Comparison of ENCODE assay signal across 3 cellular contexts in the genomic region with DNA sequence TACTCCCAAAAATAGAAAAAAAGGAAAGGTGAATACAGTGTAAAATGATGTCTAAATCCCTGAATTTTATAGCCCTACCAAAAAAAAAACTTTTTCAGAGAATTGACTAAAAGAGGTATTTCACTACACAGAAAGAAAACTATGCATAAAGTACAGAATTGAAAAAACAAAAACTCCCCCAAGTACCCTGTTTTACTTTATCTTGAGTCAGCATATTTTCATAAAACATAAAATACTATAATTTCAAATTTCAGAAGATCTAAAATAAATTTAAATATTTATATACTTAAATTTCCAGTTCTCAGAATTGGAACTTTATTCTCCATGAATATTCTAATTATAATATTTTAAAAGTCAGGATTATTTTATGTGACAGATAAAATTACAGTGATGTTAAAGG.
TF ChIP-seq lines count a peak whose summit lies in the region.

No MANE protein-coding gene starts in this region.

TF ChIP-seq in A549, 52 proteins besides CTCF, POLR2A, EP300 and RAD21:
- TF ChIP-seq TFCP2L1 (CRISPR knock-in tag; IDR thresholded peaks at IDR 0.05) (no peak), HDAC2 (IDR thresholded peaks at IDR 0.05) (no peak), HEYL (CRISPR knock-in tag; IDR thresholded peaks at IDR 0.05) (no peak), MAFK (IDR thresholded peaks at IDR 0.05; ENCODE audit: partially characterized antibody) (peak; percentile 64), ZSCAN20 (CRISPR knock-in tag; IDR thresholded peaks at IDR 0.05) (no peak)
- TF ChIP-seq, protein P1, sequence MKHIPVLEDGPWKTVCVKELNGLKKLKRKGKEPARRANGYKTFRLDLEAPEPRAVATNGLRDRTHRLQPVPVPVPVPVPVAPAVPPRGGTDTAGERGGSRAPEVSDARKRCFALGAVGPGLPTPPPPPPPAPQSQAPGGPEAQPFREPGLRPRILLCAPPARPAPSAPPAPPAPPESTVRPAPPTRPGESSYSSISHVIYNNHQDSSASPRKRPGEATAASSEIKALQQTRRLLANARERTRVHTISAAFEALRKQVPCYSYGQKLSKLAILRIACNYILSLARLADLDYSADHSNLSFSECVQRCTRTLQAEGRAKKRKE (CRISPR knock-in tag; IDR thresholded peaks at IDR 0.05; ENCODE audit: low read depth) = no peak
- TF ChIP-seq, protein P2, sequence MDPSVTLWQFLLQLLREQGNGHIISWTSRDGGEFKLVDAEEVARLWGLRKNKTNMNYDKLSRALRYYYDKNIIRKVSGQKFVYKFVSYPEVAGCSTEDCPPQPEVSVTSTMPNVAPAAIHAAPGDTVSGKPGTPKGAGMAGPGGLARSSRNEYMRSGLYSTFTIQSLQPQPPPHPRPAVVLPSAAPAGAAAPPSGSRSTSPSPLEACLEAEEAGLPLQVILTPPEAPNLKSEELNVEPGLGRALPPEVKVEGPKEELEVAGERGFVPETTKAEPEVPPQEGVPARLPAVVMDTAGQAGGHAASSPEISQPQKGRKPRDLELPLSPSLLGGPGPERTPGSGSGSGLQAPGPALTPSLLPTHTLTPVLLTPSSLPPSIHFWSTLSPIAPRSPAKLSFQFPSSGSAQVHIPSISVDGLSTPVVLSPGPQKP (IDR thresholded peaks at IDR 0.05; ENCODE audit: low read depth, low read length) = no peak
TF ChIP-seq in A549: peak in this region for 1.

TF ChIP-seq in IMR-90, 13 proteins besides CTCF, POLR2A, EP300 and RAD21:
- TF ChIP-seq BHLHE40 (IDR thresholded peaks at IDR 0.05; ENCODE audit: low read depth, low read length) = no peak
- TF ChIP-seq MAFK (IDR thresholded peaks at IDR 0.05; ENCODE audit: low read depth, low read length) = peak; percentile 91
- TF ChIP-seq RFX5 (IDR thresholded peaks at IDR 0.05; ENCODE audit: low read depth, low read length) = no peak

TF ChIP-seq in K562, 482 proteins besides CTCF, POLR2A, EP300 and RAD21:
- no peak for TF ChIP-seq ZNF75A (CRISPR knock-in tag; IDR thresholded peaks at IDR 0.05)
- peak; percentile 82 for TF ChIP-seq MAFG (tag; conservative IDR thresholded peaks at IDR 0.05)
- TF ChIP-seq, protein P3, sequence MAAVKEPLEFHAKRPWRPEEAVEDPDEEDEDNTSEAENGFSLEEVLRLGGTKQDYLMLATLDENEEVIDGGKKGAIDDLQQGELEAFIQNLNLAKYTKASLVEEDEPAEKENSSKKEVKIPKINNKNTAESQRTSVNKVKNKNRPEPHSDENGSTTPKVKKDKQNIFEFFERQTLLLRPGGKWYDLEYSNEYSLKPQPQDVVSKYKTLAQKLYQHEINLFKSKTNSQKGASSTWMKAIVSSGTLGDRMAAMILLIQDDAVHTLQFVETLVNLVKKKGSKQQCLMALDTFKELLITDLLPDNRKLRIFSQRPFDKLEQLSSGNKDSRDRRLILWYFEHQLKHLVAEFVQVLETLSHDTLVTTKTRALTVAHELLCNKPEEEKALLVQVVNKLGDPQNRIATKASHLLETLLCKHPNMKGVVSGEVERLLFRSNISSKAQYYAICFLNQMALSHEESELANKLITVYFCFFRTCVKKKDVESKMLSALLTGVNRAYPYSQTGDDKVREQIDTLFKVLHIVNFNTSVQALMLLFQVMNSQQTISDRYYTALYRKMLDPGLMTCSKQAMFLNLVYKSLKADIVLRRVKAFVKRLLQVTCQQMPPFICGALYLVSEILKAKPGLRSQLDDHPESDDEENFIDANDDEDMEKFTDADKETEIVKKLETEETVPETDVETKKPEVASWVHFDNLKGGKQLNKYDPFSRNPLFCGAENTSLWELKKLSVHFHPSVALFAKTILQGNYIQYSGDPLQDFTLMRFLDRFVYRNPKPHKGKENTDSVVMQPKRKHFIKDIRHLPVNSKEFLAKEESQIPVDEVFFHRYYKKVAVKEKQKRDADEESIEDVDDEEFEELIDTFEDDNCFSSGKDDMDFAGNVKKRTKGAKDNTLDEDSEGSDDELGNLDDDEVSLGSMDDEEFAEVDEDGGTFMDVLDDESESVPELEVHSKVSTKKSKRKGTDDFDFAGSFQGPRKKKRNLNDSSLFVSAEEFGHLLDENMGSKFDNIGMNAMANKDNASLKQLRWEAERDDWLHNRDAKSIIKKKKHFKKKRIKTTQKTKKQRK (IDR thresholded peaks at IDR 0.05; ENCODE audit: borderline replicate concordance, low read depth, low read length) = no peak
- TF ChIP-seq ZBTB7A (IDR thresholded peaks at IDR 0.05; ENCODE audit: borderline replicate concordance, control insufficient read depth, low read depth, low read length) = no peak
- no peak for TF ChIP-seq ZNF584 (CRISPR knock-in tag; IDR thresholded peaks at IDR 0.05; ENCODE audit: low read depth)
- TF ChIP-seq, protein P4, sequence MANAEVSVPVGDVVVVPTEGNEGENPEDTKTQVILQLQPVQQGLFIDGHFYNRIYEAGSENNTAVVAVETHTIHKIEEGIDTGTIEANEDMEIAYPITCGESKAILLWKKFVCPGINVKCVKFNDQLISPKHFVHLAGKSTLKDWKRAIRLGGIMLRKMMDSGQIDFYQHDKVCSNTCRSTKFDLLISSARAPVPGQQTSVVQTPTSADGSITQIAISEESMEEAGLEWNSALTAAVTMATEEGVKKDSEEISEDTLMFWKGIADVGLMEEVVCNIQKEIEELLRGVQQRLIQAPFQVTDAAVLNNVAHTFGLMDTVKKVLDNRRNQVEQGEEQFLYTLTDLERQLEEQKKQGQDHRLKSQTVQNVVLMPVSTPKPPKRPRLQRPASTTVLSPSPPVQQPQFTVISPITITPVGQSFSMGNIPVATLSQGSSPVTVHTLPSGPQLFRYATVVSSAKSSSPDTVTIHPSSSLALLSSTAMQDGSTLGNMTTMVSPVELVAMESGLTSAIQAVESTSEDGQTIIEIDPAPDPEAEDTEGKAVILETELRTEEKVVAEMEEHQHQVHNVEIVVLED (CRISPR knock-in tag; IDR thresholded peaks at IDR 0.05) = no peak
- TF ChIP-seq, protein P5, sequence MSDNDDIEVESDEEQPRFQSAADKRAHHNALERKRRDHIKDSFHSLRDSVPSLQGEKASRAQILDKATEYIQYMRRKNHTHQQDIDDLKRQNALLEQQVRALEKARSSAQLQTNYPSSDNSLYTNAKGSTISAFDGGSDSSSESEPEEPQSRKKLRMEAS (CRISPR knock-in tag; IDR thresholded peaks at IDR 0.05) = no peak
- no peak for TF ChIP-seq RBM14 (IDR thresholded peaks at IDR 0.05; ENCODE audit: borderline replicate concordance, insufficient read depth, low read depth, low read length)
- no peak for TF ChIP-seq SAFB (IDR thresholded peaks at IDR 0.05; ENCODE audit: borderline replicate concordance, low read depth, low read length)
- TF ChIP-seq MTA2 (IDR thresholded peaks at IDR 0.05; ENCODE audit: low read depth) = no peak
- no peak for TF ChIP-seq FUS (optimal IDR thresholded peaks at IDR 0.05; ENCODE audit: low read depth, low read length)
- peak; percentile 84 for TF ChIP-seq MAFF (IDR thresholded peaks at IDR 0.05; ENCODE audit: low read length)
- no peak for TF ChIP-seq CEBPG (CRISPR knock-in tag; IDR thresholded peaks at IDR 0.05)
- no peak for TF ChIP-seq CEBPG (tag; conservative IDR thresholded peaks at IDR 0.05 in 1 of 2, IDR thresholded peaks at IDR 0.05 in 1 of 2)
- TF ChIP-seq GABPB1 (CRISPR knock-in tag; IDR thresholded peaks at IDR 0.05) = no peak
- no peak for TF ChIP-seq ZNF133 (CRISPR knock-in tag; IDR thresholded peaks at IDR 0.05)
- no peak for TF ChIP-seq NR4A1 (CRISPR knock-in tag; IDR thresholded peaks at IDR 0.05)
- TF ChIP-seq NR4A1 (tag; IDR thresholded peaks at IDR 0.05) = no peak
- no peak for TF ChIP-seq SRSF1 (IDR thresholded peaks at IDR 0.05; ENCODE audit: low read depth, low read length)
- TF ChIP-seq, protein P6, sequence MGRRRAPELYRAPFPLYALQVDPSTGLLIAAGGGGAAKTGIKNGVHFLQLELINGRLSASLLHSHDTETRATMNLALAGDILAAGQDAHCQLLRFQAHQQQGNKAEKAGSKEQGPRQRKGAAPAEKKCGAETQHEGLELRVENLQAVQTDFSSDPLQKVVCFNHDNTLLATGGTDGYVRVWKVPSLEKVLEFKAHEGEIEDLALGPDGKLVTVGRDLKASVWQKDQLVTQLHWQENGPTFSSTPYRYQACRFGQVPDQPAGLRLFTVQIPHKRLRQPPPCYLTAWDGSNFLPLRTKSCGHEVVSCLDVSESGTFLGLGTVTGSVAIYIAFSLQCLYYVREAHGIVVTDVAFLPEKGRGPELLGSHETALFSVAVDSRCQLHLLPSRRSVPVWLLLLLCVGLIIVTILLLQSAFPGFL (CRISPR knock-in tag; IDR thresholded peaks at IDR 0.05) = no peak
- TF ChIP-seq ZNF143 (CRISPR knock-in tag; IDR thresholded peaks at IDR 0.05) = no peak
- TF ChIP-seq, protein P7, sequence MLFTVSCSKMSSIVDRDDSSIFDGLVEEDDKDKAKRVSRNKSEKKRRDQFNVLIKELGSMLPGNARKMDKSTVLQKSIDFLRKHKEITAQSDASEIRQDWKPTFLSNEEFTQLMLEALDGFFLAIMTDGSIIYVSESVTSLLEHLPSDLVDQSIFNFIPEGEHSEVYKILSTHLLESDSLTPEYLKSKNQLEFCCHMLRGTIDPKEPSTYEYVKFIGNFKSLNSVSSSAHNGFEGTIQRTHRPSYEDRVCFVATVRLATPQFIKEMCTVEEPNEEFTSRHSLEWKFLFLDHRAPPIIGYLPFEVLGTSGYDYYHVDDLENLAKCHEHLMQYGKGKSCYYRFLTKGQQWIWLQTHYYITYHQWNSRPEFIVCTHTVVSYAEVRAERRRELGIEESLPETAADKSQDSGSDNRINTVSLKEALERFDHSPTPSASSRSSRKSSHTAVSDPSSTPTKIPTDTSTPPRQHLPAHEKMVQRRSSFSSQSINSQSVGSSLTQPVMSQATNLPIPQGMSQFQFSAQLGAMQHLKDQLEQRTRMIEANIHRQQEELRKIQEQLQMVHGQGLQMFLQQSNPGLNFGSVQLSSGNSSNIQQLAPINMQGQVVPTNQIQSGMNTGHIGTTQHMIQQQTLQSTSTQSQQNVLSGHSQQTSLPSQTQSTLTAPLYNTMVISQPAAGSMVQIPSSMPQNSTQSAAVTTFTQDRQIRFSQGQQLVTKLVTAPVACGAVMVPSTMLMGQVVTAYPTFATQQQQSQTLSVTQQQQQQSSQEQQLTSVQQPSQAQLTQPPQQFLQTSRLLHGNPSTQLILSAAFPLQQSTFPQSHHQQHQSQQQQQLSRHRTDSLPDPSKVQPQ (CRISPR knock-in tag; IDR thresholded peaks at IDR 0.05; ENCODE audit: borderline replicate concordance) = no peak
- TF ChIP-seq, protein P8, sequence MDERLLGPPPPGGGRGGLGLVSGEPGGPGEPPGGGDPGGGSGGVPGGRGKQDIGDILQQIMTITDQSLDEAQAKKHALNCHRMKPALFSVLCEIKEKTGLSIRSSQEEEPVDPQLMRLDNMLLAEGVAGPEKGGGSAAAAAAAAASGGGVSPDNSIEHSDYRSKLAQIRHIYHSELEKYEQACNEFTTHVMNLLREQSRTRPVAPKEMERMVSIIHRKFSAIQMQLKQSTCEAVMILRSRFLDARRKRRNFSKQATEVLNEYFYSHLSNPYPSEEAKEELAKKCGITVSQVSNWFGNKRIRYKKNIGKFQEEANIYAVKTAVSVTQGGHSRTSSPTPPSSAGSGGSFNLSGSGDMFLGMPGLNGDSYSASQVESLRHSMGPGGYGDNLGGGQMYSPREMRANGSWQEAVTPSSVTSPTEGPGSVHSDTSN (CRISPR knock-in tag; IDR thresholded peaks at IDR 0.05; ENCODE audit: low read depth) = no peak
- TF ChIP-seq, protein P8 (tag; conservative IDR thresholded peaks at IDR 0.05; ENCODE audit: low read depth) = no peak
- peak; percentile 95 for TF ChIP-seq C11orf30 (IDR thresholded peaks at IDR 0.05; ENCODE audit: low read depth)
- TF ChIP-seq, protein P9, sequence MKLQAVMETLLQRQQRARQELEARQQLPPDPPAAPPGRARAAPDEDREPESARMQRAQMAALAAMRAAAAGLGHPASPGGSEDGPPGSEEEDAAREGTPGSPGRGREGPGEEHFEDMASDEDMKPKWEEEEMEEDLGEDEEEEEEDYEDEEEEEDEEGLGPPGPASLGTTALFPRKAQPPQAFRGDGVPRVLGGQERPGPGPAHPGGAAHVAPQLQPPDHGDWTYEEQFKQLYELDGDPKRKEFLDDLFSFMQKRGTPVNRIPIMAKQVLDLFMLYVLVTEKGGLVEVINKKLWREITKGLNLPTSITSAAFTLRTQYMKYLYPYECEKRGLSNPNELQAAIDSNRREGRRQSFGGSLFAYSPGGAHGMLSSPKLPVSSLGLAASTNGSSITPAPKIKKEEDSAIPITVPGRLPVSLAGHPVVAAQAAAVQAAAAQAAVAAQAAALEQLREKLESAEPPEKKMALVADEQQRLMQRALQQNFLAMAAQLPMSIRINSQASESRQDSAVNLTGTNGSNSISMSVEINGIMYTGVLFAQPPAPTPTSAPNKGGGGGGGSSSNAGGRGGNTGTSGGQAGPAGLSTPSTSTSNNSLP (IDR thresholded peaks at IDR 0.05; ENCODE audit: borderline replicate concordance, low read depth, low read length) = no peak
- TF ChIP-seq ZNF699 (CRISPR knock-in tag; IDR thresholded peaks at IDR 0.05; ENCODE audit: insufficient replicate concordance) = no peak
- peak; percentile 98 for TF ChIP-seq ZNF316 (IDR thresholded peaks at IDR 0.05)
- TF ChIP-seq SRF (CRISPR knock-in tag; IDR thresholded peaks at IDR 0.05) = no peak
- TF ChIP-seq POLR2AphosphoS5 (IDR thresholded peaks at IDR 0.05; ENCODE audit: control insufficient read depth, insufficient read depth, low read depth, low read length) = no peak
- no peak for TF ChIP-seq KAT2B (IDR thresholded peaks at IDR 0.05; ENCODE audit: low read depth, low read length)
- peak; percentile 91 for TF ChIP-seq MAFK (IDR thresholded peaks at IDR 0.05; ENCODE audit: low read length)
- TF ChIP-seq, protein P10, sequence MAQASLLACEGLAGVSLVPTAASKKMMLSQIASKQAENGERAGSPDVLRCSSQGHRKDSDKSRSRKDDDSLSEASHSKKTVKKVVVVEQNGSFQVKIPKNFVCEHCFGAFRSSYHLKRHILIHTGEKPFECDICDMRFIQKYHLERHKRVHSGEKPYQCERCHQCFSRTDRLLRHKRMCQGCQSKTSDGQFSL (CRISPR knock-in tag; IDR thresholded peaks at IDR 0.05) = no peak
- TF ChIP-seq, protein P10 (tag; IDR thresholded peaks at IDR 0.05) = no peak
- TF ChIP-seq ZNF644 (tag; IDR thresholded peaks at IDR 0.05; ENCODE audit: low read depth) = no peak
- TF ChIP-seq ZNF589 (CRISPR knock-in tag; IDR thresholded peaks at IDR 0.05; ENCODE audit: low read depth) = no peak
- TF ChIP-seq RFX1 (IDR thresholded peaks at IDR 0.05) = no peak
